ENCODE assay signal across 18 cellular contexts in genomic region chr9:133385452-133385851, GRCh38.
"Had no signal": no experiment of that assay in that cellular context is flagged by ENCODE, and none has a peak within 500 bp of the region (broad histone marks: within the 10 kb centered on the region; RNA-seq: fewer than 3 reads in every experiment).

No MANE protein-coding gene starts in this region.

- DNase-seq: KBM-7; MG63; NCI-H1092; NCI-H1105 treated with DMSO at 0.1 percent for 48 hours; NCI-H1417 treated with DMSO at 0.1 percent for 48 hours; NCI-H146; NCI-H1930; NCI-H2081; NCI-H2107; NCI-H2227 treated with DMSO at 0.1 percent for 48 hours; NCI-H524 treated with DMSO at 0.1 percent for 48 hours; NCI-H69; NCI-H774; NK-92 treated with Interleukin-12 subunit alpha and Interleukin-12 subunit beta, amount 100 ng/mL, for 24 hours; PC-3; SHP77 treated with DMSO at 0.1 percent for 48 hours had no signal

- H3K27me3 ChIP-seq: MG63, SJCRH30 had no signal

- H3K36me3 ChIP-seq: MG63, SJCRH30 had no signal

- H3K9me3 ChIP-seq: MG63, SJCRH30 had no signal

- H3K27ac ChIP-seq: HL-60, SJCRH30 had no signal

- H3K4me3 ChIP-seq: MG63, SJCRH30 had no signal
